In genomic region chr4:25862411-25863346, GRCh38 we compare ENCODE assay signal across 8 cellular contexts. TPM values are rescaled to one million over a fixed set of nuclear protein-coding genes. Genes with fewer than 3 reads are reported as not detected.
A peak's percentile ranks its signal among the peaks of the same experiment; 100 is the strongest.
DNase-seq lines count a peak whose midpoint lies in the region; ATAC-seq and TF ChIP-seq lines count a peak whose summit lies in the region.

Gene SEL1L3, minus strand, starts transcription at chr4:25862988. Its CDS starts 152 bp downstream, at chr4:25862836.

- H4K20me1 ChIP-seq in HCT116 (ENCODE audit: insufficient read depth): no peaks in the 10 kb centered on the region
- H4K20me1 ChIP-seq in OCI-LY1 (ENCODE audit: insufficient read depth, low read length): no peaks in the 10 kb centered on the region
- no peaks in the 10 kb centered on the region for H4K20me1 ChIP-seq in osteoblast (ENCODE audit: insufficient read depth, low read length)

- H3K9me2 ChIP-seq in HCT116 (ENCODE audit: insufficient read depth) (no peaks in the 10 kb centered on the region), OCI-LY1 (ENCODE audit: low read depth, low read length) (no peaks in the 10 kb centered on the region)

- ATAC-seq in HCT116: peak; percentile 64

- H3K36me3 ChIP-seq in GM06990 (ENCODE audit: control insufficient read depth, insufficient read depth, low read length) (no peaks in the 10 kb centered on the region), HCT116 (ENCODE audit: control insufficient read depth in 1 of 2, insufficient read depth in 2 of 2, low read length in 2 of 2) (no peaks in the 10 kb centered on the region), OCI-LY1 (ENCODE audit: insufficient read depth, low read length) (peaks cover 32% of the 10 kb centered on the region), osteoblast (ENCODE audit: insufficient read depth, low read length) (no peaks in the 10 kb centered on the region), uterus (no peaks in the 10 kb centered on the region)

- TF ChIP-seq CTCF in GM06990 (IDR thresholded peaks at IDR 0.05; ENCODE audit: insufficient read depth, low read length, poor library complexity, severe bottlenecking) (no peak), HCT116 (IDR thresholded peaks at IDR 0.05 in 2 of 3, conservative IDR thresholded peaks at IDR 0.05 in 1 of 3; ENCODE audit: borderline replicate concordance in 1 of 3, insufficient read depth in 1 of 3, low read depth in 2 of 3, low read length in 2 of 3) (no peak), OCI-LY1 (IDR thresholded peaks at IDR 0.05; ENCODE audit: low read length) (no peak), fibroblast of villous mesenchyme (IDR thresholded peaks at IDR 0.05; ENCODE audit: insufficient read depth, low read depth, low read length) (no peak), osteoblast (IDR thresholded peaks at IDR 0.05; ENCODE audit: extremely low read depth, low read depth, low read length) (no peak), uterus (IDR thresholded peaks at IDR 0.05) (no peak)

- H3K4me3 ChIP-seq in GM06990 (replicated peaks; ENCODE audit: low read depth, low read length) (peak within 1 kb of the TSS; percentile 71), HCT116 (replicated peaks in 1 of 2; ENCODE audit: low read depth in 1 of 2, low read length in 2 of 2) (peak within 1 kb of the TSS; percentile 73 to 92), OCI-LY1 (ENCODE audit: low read depth, low read length, poor library complexity, severe bottlenecking) (peak within 1 kb of the TSS; percentile 84), fibroblast of villous mesenchyme (ENCODE audit: low read depth, low read length) (peak within 1 kb of the TSS; percentile 51), osteoblast (ENCODE audit: insufficient read depth, low read length) (peak within 1 kb of the TSS; percentile 78), uterus (peak within 1 kb of the TSS; percentile 9 to 50)

- CTCF ChIA-PET in HCT116 (lab: Charles Lee): no interaction called here

- H3K4me2 ChIP-seq in HCT116 (ENCODE audit: low read length) (peak within 1 kb of the TSS; percentile 91), OCI-LY1 (ENCODE audit: low read length) (peak within 1 kb of the TSS; percentile 98), osteoblast (ENCODE audit: insufficient read depth, low read length) (peak within 1 kb of the TSS; percentile 85)

- H3K4me1 ChIP-seq in HCT116 (ENCODE audit: control insufficient read depth in 1 of 2, insufficient read depth in 2 of 2, low read length in 2 of 2): peaks cover 17 to 43% of the 10 kb centered on the region in 2 experiments
- H3K4me1 ChIP-seq in OCI-LY1 (ENCODE audit: insufficient read depth, low read length, severe bottlenecking): peaks cover 80% of the 10 kb centered on the region
- H3K4me1 ChIP-seq in osteoblast (ENCODE audit: insufficient read depth, low read length): peaks cover 22% of the 10 kb centered on the region
- no peaks in the 10 kb centered on the region for H3K4me1 ChIP-seq in uterus

- H3K79me2 ChIP-seq in HCT116 (ENCODE audit: insufficient read depth, low read length) (peaks cover 36% of the 10 kb centered on the region), OCI-LY1 (ENCODE audit: insufficient read depth, low read length) (peaks cover 53% of the 10 kb centered on the region), osteoblast (ENCODE audit: insufficient read depth, low read length) (peaks cover 27% of the 10 kb centered on the region)

- intact Hi-C loops in HCT116 (cut with micrococcal nuclease): loop anchor here (5.0 kb wide), 1 partner anchor 420 kb away; no protein-coding TSS in a partner anchor
- intact Hi-C loops in uterus (cut with DNase I; ENCODE audit: low total_unique reads): no loop called here

- H2AFZ ChIP-seq in HCT116 (ENCODE audit: low read depth, low read length, poor library complexity, severe bottlenecking) (peak within 1 kb of the TSS; percentile 67), OCI-LY1 (ENCODE audit: low read length) (no peak within 1 kb of the TSS), osteoblast (ENCODE audit: low read length) (peak within 1 kb of the TSS; percentile 74)

- TF ChIP-seq RAD21 in HCT116 (IDR thresholded peaks at IDR 0.05; ENCODE audit: low read depth): no peak

- H3K9me3 ChIP-seq in HCT116 (ENCODE audit: control insufficient read depth in 1 of 2, insufficient read depth in 1 of 2, low read depth in 1 of 2, low read length in 2 of 2) (no peaks in the 10 kb centered on the region), OCI-LY1 (ENCODE audit: low read length) (no peaks in the 10 kb centered on the region), osteoblast (ENCODE audit: low read depth, low read length) (no peaks in the 10 kb centered on the region), uterus (no peaks in the 10 kb centered on the region)

- H3F3A ChIP-seq in OCI-LY1 (ENCODE audit: insufficient read depth, low read length): no peaks in the 10 kb centered on the region; the same call in 1 of the 2 replicates

- TF ChIP-seq POLR2A in HCT116 (IDR thresholded peaks at IDR 0.05; ENCODE audit: borderline replicate concordance, extremely low read depth, insufficient read depth, insufficient read length) (no peak), uterus (IDR thresholded peaks at IDR 0.05) (no peak)

- POLR2A ChIA-PET in HCT116 (lab: Charles Lee): interaction anchor here (0.7 kb wide), 1 partner anchor 49 kb away, joined by 3 read pairs; no protein-coding TSS in a partner anchor

- H3K27ac ChIP-seq in HCT116 (ENCODE audit: low read depth, low read length): peak within 1 kb of the TSS; percentile 61; the same call in 1 of the 2 replicates
- peak within 1 kb of the TSS; percentile 100 for H3K27ac ChIP-seq in OCI-LY1 (ENCODE audit: low read depth, low read length, poor library complexity, severe bottlenecking)
- peak within 1 kb of the TSS; percentile 44 for H3K27ac ChIP-seq in osteoblast (ENCODE audit: low read depth, low read length)
- H3K27ac ChIP-seq in uterus: no peak within 1 kb of the TSS

- RAD21 ChIA-PET in HCT116 (lab: Charles Lee; ENCODE audit: low non-redundant PET in 1 of 2, low total read pairs in 2 of 2, uncharacterized antibody in 2 of 2, unreplicated experiment in 2 of 2): no interaction called here

- H3K9ac ChIP-seq in HCT116 (ENCODE audit: low read length) (peak within 1 kb of the TSS; percentile 76), OCI-LY1 (ENCODE audit: low read length) (peak within 1 kb of the TSS; percentile 95)

- H3K27me3 ChIP-seq in GM06990 (replicated peaks; ENCODE audit: control insufficient read depth, insufficient read depth, low read length): no peaks in the 10 kb centered on the region
- no peaks in the 10 kb centered on the region for H3K27me3 ChIP-seq in HCT116 (ENCODE audit: insufficient read depth, low read length)
- no peaks in the 10 kb centered on the region for H3K27me3 ChIP-seq in OCI-LY1 (ENCODE audit: insufficient read depth, low read length)
- H3K27me3 ChIP-seq in osteoblast (ENCODE audit: insufficient read depth, low read length): no peaks in the 10 kb centered on the region
- H3K27me3 ChIP-seq in uterus: no peaks in the 10 kb centered on the region

- DNase-seq in GM06990 (ENCODE audit: extremely low read depth, insufficient read length): peak; percentile 70
- no peak for DNase-seq in HCT116 (ENCODE audit: low read depth, low spot score)
- peak; percentile 35 for DNase-seq in activated effector memory CD4-positive, alpha-beta T cell treated with Interleukin-2 at 50 U/mL for 16 hours
- DNase-seq in fibroblast of villous mesenchyme (ENCODE audit: low read depth): no peak
- peak; percentile 95 for DNase-seq in osteoblast (ENCODE audit: insufficient read length, low spot score, missing footprints)
- DNase-seq in uterus: peak in 1 of 2 donors; percentile 20
- no peak for DNase-seq in superior temporal gyrus (ENCODE audit: extremely low spot score)

- no TSS peak for BruUV-seq in HCT116 (replicated peaks; lab: Mats Ljungman, UMichigan)

TF ChIP-seq in HCT116, 20 proteins besides CTCF, POLR2A, EP300 and RAD21:
- TF ChIP-seq POLR2AphosphoS5 (IDR thresholded peaks at IDR 0.05; ENCODE audit: low read depth, low read length) (peak; percentile 47; the same call in 1 of the 2 replicates), EGR1 (IDR thresholded peaks at IDR 0.05; ENCODE audit: low read depth) (peak; percentile 71), EZH2 (IDR thresholded peaks at IDR 0.05) (no peak), ZBTB33 (IDR thresholded peaks at IDR 0.05; ENCODE audit: extremely low read depth, insufficient replicate concordance, low read length) (no peak), ZFX (IDR thresholded peaks at IDR 0.05) (peak; percentile 66)

RNA-seq across cellular contexts. Expression of gene SEL1L3, which starts in this region (rescaled TPM):
- total RNA-seq in HCT116 (2021; ENCODE audit: unreplicated experiment) (45.0 TPM), fibroblast of villous mesenchyme (6.0 and 10.3 TPM in 2 replicates), osteoblast (66.6 and 83.6 TPM in 2 replicates), uterus (10 to 100 TPM in 3 of 4 donors, 1 to 10 TPM in 1; 4.1 to 46.1 (median 21.2) TPM)
- polyA plus RNA-seq in HCT116 (2012): 45.4 and 56.0 TPM in 2 replicates

Comparison
In these comparisons a context has a peak if more than half of its experiments do, and no peak if none do; other contexts are left out.
1. DNase-seq: peak in GM06990 (single experiment), activated effector memory CD4-positive, alpha-beta T cell treated with Interleukin-2 at 50 U/mL for 16 hours (single experiment) and osteoblast (single experiment); none in HCT116 (single experiment), fibroblast of villous mesenchyme (single experiment) and superior temporal gyrus (single experiment).
2. H3K4me3 ChIP-seq: peak in every context shown above with its lines; median percentile 84 in OCI-LY1; 82 in HCT116; 78 in osteoblast; 71 in GM06990; 51 in fibroblast of villous mesenchyme; 30 in uterus.
3. H3K27ac ChIP-seq: peak in HCT116 (single experiment), OCI-LY1 (single experiment) and osteoblast (single experiment); none in uterus (0 of 2).
4. Peak in every context shown above with its lines, with median percentiles within 50 percentile points of each other: H3K4me2 ChIP-seq.